ENCODE assay signal across 1 cellular context in genomic region chr7:150425670-150426069, GRCh38.
TF ChIP-seq lines count a peak whose summit lies in the region.

No MANE protein-coding gene starts in this region.

TF ChIP-seq in HepG2, 621 proteins besides CTCF, POLR2A, EP300 and RAD21:
- TF ChIP-seq SP4 (CRISPR knock-in tag; IDR thresholded peaks at IDR 0.05): no peak
- no peak for TF ChIP-seq CSRNP2 (CRISPR knock-in tag; conservative IDR thresholded peaks at IDR 0.05; ENCODE audit: low read depth)
- TF ChIP-seq SOX6 (IDR thresholded peaks at IDR 0.05): no peak
- TF ChIP-seq SOX6 (CRISPR knock-in tag; IDR thresholded peaks at IDR 0.05): no peak
- no peak for TF ChIP-seq ZNF83 (CRISPR knock-in tag; IDR thresholded peaks at IDR 0.05; ENCODE audit: borderline replicate concordance)
- TF ChIP-seq ZNF770 (CRISPR knock-in tag; IDR thresholded peaks at IDR 0.05): peak; percentile 78
